8 cellular contexts compared by ENCODE assay signal in genomic region chrX:81202989-81203388, GRCh38. TPM values are rescaled to one million over a fixed set of nuclear protein-coding genes. Genes with fewer than 3 reads are reported as not detected.
A peak's percentile ranks its signal among the peaks of the same experiment; 100 is the strongest.
DNase-seq lines count a peak whose midpoint lies in the region; ATAC-seq and TF ChIP-seq lines count a peak whose summit lies in the region.

No MANE protein-coding gene starts in this region.

- H3K27ac ChIP-seq in SK-N-SH (ENCODE audit: low read depth in 2 of 2, low read length in 1 of 2): no peak overlapping the region; a peak in 1 of 4 replicates
- peak overlapping the region in 3 of 4 donors; percentile 12 to 86 (median 81) for H3K27ac ChIP-seq in esophagus squamous epithelium

- peaks cover 8% of the 10 kb centered on the region for H3K36me3 Mint-ChIP-seq in progenitor cell of endocrine pancreas (ENCODE audit: insufficient read depth)

- TF ChIP-seq POLR2A in esophagus squamous epithelium (IDR thresholded peaks at IDR 0.05): no peak

- CTCF ChIA-PET in SK-N-SH (lab: Yijun Ruan, JAX): no interaction called here

- 0 out of 2 replicates have a peak overlapping the region, but pooled peaks have one; percentile 92 for H2AFZ ChIP-seq in SK-N-SH (ENCODE audit: low read depth)

- no peaks in the 10 kb centered on the region for H4K20me1 ChIP-seq in SK-N-SH (ENCODE audit: insufficient read depth)

- whole genome bisulfite sequencing in SK-N-SH (ENCODE audit: low lambda C conversion rate): 0% methylated on average over 1 of the region's 1 CpG
- 10 to 25% methylated on average over 1 of the region's 1 CpG for WGBS in esophagus squamous epithelium, 2 donors

- H3F3A ChIP-seq in SK-N-SH (replicated peaks; ENCODE audit: insufficient read depth): peaks cover 6% of the 10 kb centered on the region

- no peaks in the 10 kb centered on the region for H3K27me3 Mint-ChIP-seq in progenitor cell of endocrine pancreas

- no peaks in the 10 kb centered on the region for H3K9me2 ChIP-seq in SK-N-SH

- H3K4me1 ChIP-seq in SK-N-SH (ENCODE audit: control insufficient read depth in 1 of 2, insufficient read depth in 2 of 2, low read depth in 1 of 2, low read length in 1 of 2) (no peaks in the 10 kb centered on the region; a peak in 1 of 4 replicates), esophagus squamous epithelium (peaks cover 0 to 19% (median 0%) of the 10 kb centered on the region in 3 donors)

- no peak for ATAC-seq in HG03442 (IDR thresholded peaks at IDR 0.05; ENCODE audit: unreplicated experiment)
- no peak for ATAC-seq in HG03025 (IDR thresholded peaks at IDR 0.05; ENCODE audit: low FRiP score, unreplicated experiment)

- H3K4me3 ChIP-seq in GM12875 (ENCODE audit: low read depth, low read length) (peak overlapping the region; percentile 76), SK-N-SH (ENCODE audit: low read depth in 2 of 2, low read length in 1 of 2) (peak overlapping the region; percentile 69), esophagus squamous epithelium (peak overlapping the region; percentile 41 to 69 (median 56))

- DNase-seq in SK-N-SH: no peak
- DNase-seq in esophagus squamous epithelium (lab: John Stamatoyannopoulos, UW): no peak
- DNase-seq in progenitor cell of endocrine pancreas (ENCODE audit: low spot score, unreplicated experiment): no peak
- no peak for DNase-seq in mesenteric fat pad (ENCODE audit: low spot score)
- DNase-seq in cortex of kidney (lab: John Stamatoyannopoulos, UW): no peak

- intact Hi-C loops in esophagus squamous epithelium (cut with DNase I): no loop called here

- POLR2A ChIA-PET in SK-N-SH (lab: Yijun Ruan, JAX): no interaction called here

- peaks cover 23% of the 10 kb centered on the region for H3K9me3 Mint-ChIP-seq in progenitor cell of endocrine pancreas (ENCODE audit: low read depth)

- H3K9me3 ChIP-seq in SK-N-SH (no peaks in the 10 kb centered on the region), esophagus squamous epithelium (no peaks in the 10 kb centered on the region)

- peak overlapping the region; percentile 80 for H3K4me2 ChIP-seq in SK-N-SH

- H3K9ac ChIP-seq in SK-N-SH: peak overlapping the region; percentile 76; the same call in 1 of the 2 replicates

- H3K27me3 ChIP-seq in SK-N-SH (ENCODE audit: insufficient read depth): no peaks in the 10 kb centered on the region
- H3K27me3 ChIP-seq in esophagus squamous epithelium: no peaks in the 10 kb centered on the region

- peak overlapping the region; percentile 98 for H3K27ac Mint-ChIP-seq in progenitor cell of endocrine pancreas

- TF ChIP-seq EP300 in SK-N-SH (IDR thresholded peaks at IDR 0.05; ENCODE audit: borderline replicate concordance in 1 of 2, low read depth in 1 of 2, low read length in 1 of 2): no peak

- H3K79me2 ChIP-seq in SK-N-SH (ENCODE audit: insufficient read depth): peaks cover 24% of the 10 kb centered on the region

- H3K4me1 Mint-ChIP-seq in progenitor cell of endocrine pancreas (ENCODE audit: low read depth): peaks cover 15% of the 10 kb centered on the region

- peak overlapping the region; percentile 91 for H3K4me3 Mint-ChIP-seq in progenitor cell of endocrine pancreas (ENCODE audit: low read depth)

- H3K36me3 ChIP-seq in SK-N-SH (replicated peaks in 1 of 2; ENCODE audit: control insufficient read depth in 1 of 2, insufficient read depth in 2 of 2, low read length in 1 of 2): no peaks in the 10 kb centered on the region
- H3K36me3 ChIP-seq in esophagus squamous epithelium: no peaks in the 10 kb centered on the region

- TF ChIP-seq RAD21 in SK-N-SH (IDR thresholded peaks at IDR 0.05; ENCODE audit: low read length): no peak

- TF ChIP-seq CTCF in GM12875 (IDR thresholded peaks at IDR 0.05; ENCODE audit: borderline replicate concordance, insufficient read depth, low read depth, low read length) (no peak), SK-N-SH (IDR thresholded peaks at IDR 0.05) (no peak), esophagus squamous epithelium (IDR thresholded peaks at IDR 0.05) (no peak), progenitor cell of endocrine pancreas (IDR thresholded peaks at IDR 0.05; ENCODE audit: unreplicated experiment) (no peak)

TF ChIP-seq in SK-N-SH, 30 proteins besides CTCF, POLR2A, EP300 and RAD21:
- TF ChIP-seq SIN3A (IDR thresholded peaks at IDR 0.05; ENCODE audit: borderline replicate concordance, low read depth, low read length): no peak
- TF ChIP-seq FOXJ3 (CRISPR knock-in tag; IDR thresholded peaks at IDR 0.05): no peak
- no peak for TF ChIP-seq MEF2A (IDR thresholded peaks at IDR 0.05; ENCODE audit: borderline replicate concordance, low read depth)
- TF ChIP-seq TAF1 (IDR thresholded peaks at IDR 0.05; ENCODE audit: borderline replicate concordance, low read depth, low read length): no peak
- no peak for TF ChIP-seq NFIC (IDR thresholded peaks at IDR 0.05; ENCODE audit: borderline replicate concordance)
- TF ChIP-seq FOXM1 (IDR thresholded peaks at IDR 0.05; ENCODE audit: low read depth): no peak
- no peak for TF ChIP-seq EZH2phosphoT487 (IDR thresholded peaks at IDR 0.05; ENCODE audit: borderline replicate concordance, low read depth)
- TF ChIP-seq YY1 (IDR thresholded peaks at IDR 0.05; ENCODE audit: low read depth): no peak

RNA-seq across cellular contexts. Expression of gene SH3BGRL, which starts 1.1 kb away (rescaled TPM):
- 43.6 and 56.6 TPM in 2 replicates for polyA plus RNA-seq in SK-N-SH (2012; rRNA removed)
- polyA plus RNA-seq in SK-N-SH (2012; cell fraction: cytosol; rRNA removed): 76.5 and 107 TPM in 2 replicates
- 14.7 and 19.0 TPM in 2 replicates for polyA plus RNA-seq in SK-N-SH (2012; cell fraction: nucleus; rRNA removed)
- total RNA-seq in esophagus squamous epithelium (100 to 1,000 TPM in 2 of 4 donors, 10 to 100 TPM in 2; 29.9 to 111 (median 73.9) TPM), progenitor cell of endocrine pancreas (93.1 and 105 TPM in 2 replicates), mesenteric fat pad (87.4 TPM)

RNA-seq across cellular contexts. Expression of gene HMGN5, which starts 1.3 kb away (rescaled TPM):
- polyA plus RNA-seq in SK-N-SH (2012; rRNA removed): 1.5 and 1.9 TPM in 2 replicates
- polyA plus RNA-seq in SK-N-SH (2012; cell fraction: cytosol; rRNA removed): 2.2 and 2.9 TPM in 2 replicates
- polyA plus RNA-seq in SK-N-SH (2012; cell fraction: nucleus; rRNA removed): 0.40 and 0.62 TPM in 2 replicates
- 1 to 10 TPM in 3 of 4 donors, under 1 TPM in 1; 0.50 to 9.3 (median 2.3) TPM for total RNA-seq in esophagus squamous epithelium
- 7.9 and 10.0 TPM in 2 replicates for total RNA-seq in progenitor cell of endocrine pancreas
- total RNA-seq in mesenteric fat pad: 3.2 TPM

Comparison
In these comparisons a context has a peak if more than half of its experiments do, and no peak if none do; other contexts are left out.
1. H3K27ac ChIP-seq: peak in esophagus squamous epithelium (3 of 4); none in SK-N-SH (0 of 2).
2. Peak in every context shown above with its lines, with median percentiles within 50 percentile points of each other: H3K4me3 ChIP-seq.